Comparison of ENCODE assay signal across 12 cellular contexts in the genomic region with DNA sequence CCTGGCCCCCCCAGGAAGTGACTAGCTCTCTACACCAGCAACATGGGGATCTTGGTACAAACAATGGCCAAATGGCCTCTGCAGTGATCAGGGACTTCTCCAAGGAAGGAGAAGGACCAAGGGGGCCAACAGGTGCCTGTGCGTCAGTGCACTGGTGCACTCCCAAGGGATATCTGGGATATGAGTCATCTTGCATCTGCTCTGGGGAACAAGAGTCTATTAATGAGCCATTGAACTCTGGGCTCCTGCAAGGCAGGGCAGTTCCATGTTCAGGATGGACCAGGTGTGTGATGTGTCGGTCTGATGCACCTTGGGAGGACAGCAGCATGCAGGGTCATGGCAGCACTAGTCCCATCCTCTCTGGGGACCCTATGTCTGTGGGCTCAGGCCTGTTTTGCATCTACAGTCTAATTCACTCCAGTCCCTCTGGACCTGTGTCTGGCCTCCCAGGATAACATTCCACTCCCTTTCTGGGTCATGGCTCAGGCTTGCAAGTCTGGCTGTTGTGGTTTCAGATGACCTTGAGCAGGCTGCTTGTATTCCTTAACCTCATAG.
DNase-seq lines count a peak whose midpoint lies in the region; ATAC-seq and TF ChIP-seq lines count a peak whose summit lies in the region.
"Had no signal": no experiment of that assay in that cellular context is flagged by ENCODE, and none has a peak within 500 bp of the region (broad histone marks: within the 10 kb centered on the region; RNA-seq: fewer than 3 reads in every experiment).

No MANE protein-coding gene starts in this region.

- CTCF ChIA-PET in RWPE1 (lab: Yijun Ruan, JAX): no interaction called here

- no peaks in the 10 kb centered on the region for H3K9me3 Mint-ChIP-seq in natural killer cell treated with Interleukin-12 subunit alpha and Interleukin-12 subunit beta and Interleukin-15 and Interleukin-18, amount 100 ng/mL, for 72 hours
- H3K9me3 Mint-ChIP-seq in natural killer cell: no peaks in the 10 kb centered on the region
- H3K9me3 Mint-ChIP-seq: naive thymus-derived CD8-positive, alpha-beta T cell had no signal

- TF ChIP-seq CTCF in natural killer cell (IDR thresholded peaks at IDR 0.05) (no peak), RWPE1 (conservative IDR thresholded peaks at IDR 0.05; ENCODE audit: low read depth) (no peak)

- POLR2A ChIA-PET in RWPE1 (lab: Yijun Ruan, JAX; ENCODE audit: low non-redundant PET): no interaction called here

- H3K4me1 Mint-ChIP-seq in natural killer cell treated with Interleukin-12 subunit alpha and Interleukin-12 subunit beta and Interleukin-15 and Interleukin-18, amount 100 ng/mL, for 72 hours (ENCODE audit: low read depth in 2 of 2): no peaks in the 10 kb centered on the region
- H3K4me1 Mint-ChIP-seq in natural killer cell: no peaks in the 10 kb centered on the region
- H3K4me1 Mint-ChIP-seq: naive thymus-derived CD8-positive, alpha-beta T cell had no signal

- ATAC-seq in natural killer cell treated with Interleukin-12 subunit alpha and Interleukin-12 subunit beta and Interleukin-15 and Interleukin-18, amount 100 ng/mL, for 72 hours: peak; percentile 2 to 30
- ATAC-seq in natural killer cell (no peak), GM21447 (IDR thresholded peaks at IDR 0.05; ENCODE audit: unreplicated experiment) (no peak), GM19467 (IDR thresholded peaks at IDR 0.05; ENCODE audit: unreplicated experiment) (no peak)
- ATAC-seq: naive thymus-derived CD8-positive, alpha-beta T cell had no signal

- no peak overlapping the region for H3K27ac ChIP-seq in RWPE1
- H3K27ac ChIP-seq: VCaP had no signal

- peak; percentile 34 for DNase-seq in natural killer cell treated with Interleukin-12 subunit alpha and Interleukin-12 subunit beta and Interleukin-15 and Interleukin-18, amount 100 ng/mL, for 72 hours (ENCODE audit: low spot score)
- no peak for DNase-seq in natural killer cell
- DNase-seq in RWPE1 (ENCODE audit: low spot score): peak; percentile 61
- peak; percentile 82 for DNase-seq in islet precursor cell
- DNase-seq in stimulated activated CD4-positive, alpha-beta T cell treated with anti-CD3 and anti-CD28 coated beads, Interleukin-12 subunit alpha, Interleukin-12 subunit beta, amount 100 ng/mL, for 4 hours: no peak
- DNase-seq in cerebellar cortex (ENCODE audit: low spot score): no peak
- DNase-seq: activated CD8-positive, alpha-beta memory T cell treated with anti-CD3 and anti-CD28 coated beads, Interleukin-2, amount 50 U/mL, for 48 hours; naive thymus-derived CD8-positive, alpha-beta T cell; NCI-H1930 had no signal

- no peak overlapping the region for H3K4me3 Mint-ChIP-seq in natural killer cell treated with Interleukin-12 subunit alpha and Interleukin-12 subunit beta and Interleukin-15 and Interleukin-18, amount 100 ng/mL, for 72 hours
- no peak overlapping the region for H3K4me3 Mint-ChIP-seq in natural killer cell
- H3K4me3 Mint-ChIP-seq: naive thymus-derived CD8-positive, alpha-beta T cell had no signal

- H3K36me3 Mint-ChIP-seq in natural killer cell treated with Interleukin-12 subunit alpha and Interleukin-12 subunit beta and Interleukin-15 and Interleukin-18, amount 100 ng/mL, for 72 hours: no peaks in the 10 kb centered on the region
- H3K36me3 Mint-ChIP-seq in natural killer cell: no peaks in the 10 kb centered on the region
- H3K36me3 Mint-ChIP-seq: naive thymus-derived CD8-positive, alpha-beta T cell had no signal

- peaks cover 14 to 16% of the 10 kb centered on the region in 2 donors for H3K27me3 Mint-ChIP-seq in natural killer cell treated with Interleukin-12 subunit alpha and Interleukin-12 subunit beta and Interleukin-15 and Interleukin-18, amount 100 ng/mL, for 72 hours
- H3K27me3 Mint-ChIP-seq in natural killer cell (ENCODE audit: low read depth in 2 of 2): peaks cover 15 to 28% of the 10 kb centered on the region in 2 donors

- no peak overlapping the region for H3K27ac Mint-ChIP-seq in natural killer cell treated with Interleukin-12 subunit alpha and Interleukin-12 subunit beta and Interleukin-15 and Interleukin-18, amount 100 ng/mL, for 72 hours
- no peak overlapping the region for H3K27ac Mint-ChIP-seq in natural killer cell
- H3K27ac Mint-ChIP-seq: naive thymus-derived CD8-positive, alpha-beta T cell had no signal

- intact Hi-C loops in natural killer cell (cut with micrococcal nuclease): no loop called here

Comparison
In these comparisons a context has a peak if more than half of its experiments do, and no peak if none do; other contexts are left out.
1. ATAC-seq: peak in natural killer cell treated with Interleukin-12 subunit alpha and Interleukin-12 subunit beta and Interleukin-15 and Interleukin-18, amount 100 ng/mL, for 72 hours (2 of 2); none in natural killer cell (0 of 3), GM21447 (single experiment) and GM19467 (single experiment).
2. DNase-seq: peak in natural killer cell treated with Interleukin-12 subunit alpha and Interleukin-12 subunit beta and Interleukin-15 and Interleukin-18, amount 100 ng/mL, for 72 hours (single experiment), RWPE1 (single experiment) and islet precursor cell (single experiment); none in natural killer cell (single experiment), stimulated activated CD4-positive, alpha-beta T cell treated with anti-CD3 and anti-CD28 coated beads, Interleukin-12 subunit alpha, Interleukin-12 subunit beta, amount 100 ng/mL, for 4 hours (single experiment) and cerebellar cortex (single experiment).